8 cellular contexts compared by ENCODE assay signal in genomic region chr3:185175370-185175987, GRCh38. TPM values are rescaled to one million over a fixed set of nuclear protein-coding genes. Genes with fewer than 3 reads are reported as not detected.
DNase-seq lines count a peak whose midpoint lies in the region; ATAC-seq and TF ChIP-seq lines count a peak whose summit lies in the region.

No MANE protein-coding gene starts in this region.

- H3K4me1 Mint-ChIP-seq in WTC11, result peaks cover 25% of the 10 kb centered on the region

- no peak overlapping the region for H3K4me3 ChIP-seq in AG10803 (ENCODE audit: low read length)

- CTCF ChIA-PET in WTC11 (lab: Charles Lee), result interaction anchor here (1.1 to 2.0 kb wide), 8 partner anchors 12 to 300 kb away, joined by 4 to 48 read pairs (median 7); no protein-coding TSS in a partner anchor

- H3K9me3 Mint-ChIP-seq in WTC11, result no peaks in the 10 kb centered on the region

- H3K27ac Mint-ChIP-seq in WTC11, result peak overlapping the region; percentile 89

- no peaks in the 10 kb centered on the region for H3K36me3 Mint-ChIP-seq in WTC11

- ATAC-seq in GM19351 (IDR thresholded peaks at IDR 0.05; ENCODE audit: unreplicated experiment), result peak; percentile 82
- ATAC-seq in WTC11, result peak; percentile 85
- ATAC-seq in HG02973 (IDR thresholded peaks at IDR 0.05; ENCODE audit: unreplicated experiment), result no peak

- H3K27me3 Mint-ChIP-seq in WTC11 (ENCODE audit: low read depth), result no peaks in the 10 kb centered on the region

- H3K4me3 Mint-ChIP-seq in WTC11, result peak overlapping the region; percentile 49

- TF ChIP-seq CTCF in AG10803 (conservative IDR thresholded peaks at IDR 0.05; ENCODE audit: low read length), result no peak
- TF ChIP-seq CTCF in WTC11 (IDR thresholded peaks at IDR 0.05), result no peak

- POLR2A ChIA-PET in WTC11 (lab: Charles Lee), result no interaction called here

- peak overlapping the region; percentile 78 for H3K27ac ChIP-seq in substantia nigra (ENCODE audit: low read depth, low read length, poor library complexity, severe bottlenecking)

- peak; percentile 48 for DNase-seq in AG10803 (ENCODE audit: low read depth)
- DNase-seq in HuH-7.5 (ENCODE audit: low spot score), result peak; percentile 38
- DNase-seq in WTC11 (ENCODE audit: low spot score), result peak; percentile 38
- DNase-seq in iris pigment epithelial cell (ENCODE audit: low read depth), result peak; percentile 55
- DNase-seq in substantia nigra (lab: John Stamatoyannopoulos, UW), result peak in 48 of 49 donors; percentile 27 to 88 (median 66)
- no peak for DNase-seq in NCI-H748 (lab: John Stamatoyannopoulos, UW; ENCODE audit: unreplicated experiment)

TF ChIP-seq in WTC11, 78 proteins besides CTCF, POLR2A, EP300 and RAD21:
- TF ChIP-seq FOXJ3 (CRISPR knock-in tag; IDR thresholded peaks at IDR 0.05; ENCODE audit: borderline replicate concordance) (no peak), USF2 (CRISPR knock-in tag; IDR thresholded peaks at IDR 0.05) (no peak), GABPB1 (CRISPR knock-in tag; IDR thresholded peaks at IDR 0.05) (peak; percentile 43; the same call in 1 of the 2 replicates), ZNF263 (CRISPR knock-in tag; IDR thresholded peaks at IDR 0.05; ENCODE audit: low read depth) (no peak), ZNF423 (CRISPR knock-in tag; IDR thresholded peaks at IDR 0.05) (no peak), ZNF317 (CRISPR knock-in tag; IDR thresholded peaks at IDR 0.05; ENCODE audit: borderline replicate concordance, low read depth) (no peak)
- TF ChIP-seq, protein P1, sequence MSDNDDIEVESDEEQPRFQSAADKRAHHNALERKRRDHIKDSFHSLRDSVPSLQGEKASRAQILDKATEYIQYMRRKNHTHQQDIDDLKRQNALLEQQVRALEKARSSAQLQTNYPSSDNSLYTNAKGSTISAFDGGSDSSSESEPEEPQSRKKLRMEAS (CRISPR knock-in tag; IDR thresholded peaks at IDR 0.05), result peak; percentile 43; the same call in 1 of the 2 replicates

RNA-seq across cellular contexts. Expression of gene C3orf70, which starts 22.6 kb away (rescaled TPM):
- total RNA-seq in WTC11 (2021), result 0.64 to 0.70 TPM (median 0.69 TPM) in 3 replicates
